ENCODE assay signal across 1 cellular context in genomic region chr3:195955416-195955841, GRCh38.
TF ChIP-seq lines count a peak whose summit lies in the region.

No MANE protein-coding gene starts in this region.

TF ChIP-seq in K562, 482 proteins besides CTCF, POLR2A, EP300 and RAD21 (continued from another document):
- TF ChIP-seq E2F6 (IDR thresholded peaks at IDR 0.05; ENCODE audit: borderline replicate concordance in 1 of 2, extremely low read depth in 1 of 2, insufficient read depth in 1 of 2, insufficient read length in 1 of 2, low read depth in 1 of 2, low read length in 1 of 2, poor library complexity in 1 of 2, severe bottlenecking in 1 of 2) (peak in 1 of 2 experiments; percentile 30), POLR2G (IDR thresholded peaks at IDR 0.05; ENCODE audit: low read depth, low read length) (peak; percentile 43), ZBTB7A (IDR thresholded peaks at IDR 0.05; ENCODE audit: borderline replicate concordance, control insufficient read depth, low read depth, low read length) (peak; percentile 62; the same call in 1 of the 2 replicates)
TF ChIP-seq in K562: peak in this region for 5; not testable (repeated sequence) for 477.
